ENCODE assay signal across 16 cellular contexts in genomic region chr2:191687867-191688266, GRCh38. TPM values are rescaled to one million over a fixed set of nuclear protein-coding genes. Genes with fewer than 3 reads are reported as not detected.
DNase-seq lines count a peak whose midpoint lies in the region; ATAC-seq, FAIRE-seq and TF ChIP-seq lines count a peak whose summit lies in the region.
"Had no signal": no experiment of that assay in that cellular context is flagged by ENCODE, and none has a peak within 500 bp of the region (broad histone marks: within the 10 kb centered on the region; RNA-seq: fewer than 3 reads in every experiment).

No MANE protein-coding gene starts in this region.

- peaks cover 14% of the 10 kb centered on the region for H3K4me1 ChIP-seq in CD8-positive, alpha-beta memory T cell (ENCODE audit: insufficient read depth, low read length)
- peaks cover 63% of the 10 kb centered on the region for H3K4me1 ChIP-seq in astrocyte (ENCODE audit: insufficient read depth, low read length)
- H3K4me1 ChIP-seq in neutrophil (ENCODE audit: control insufficient read depth in 1 of 2, insufficient read depth in 1 of 2, low read depth in 1 of 2, low read length in 1 of 2): peaks cover 15 to 22% of the 10 kb centered on the region in 2 experiments
- peaks cover 7% of the 10 kb centered on the region for H3K4me1 ChIP-seq in left ventricle myocardium inferior
- H3K4me1 ChIP-seq: BE2C had no signal

- no peak overlapping the region for H3K9ac ChIP-seq in astrocyte (ENCODE audit: low read length)

- peak overlapping the region; percentile 52 for H3K4me2 ChIP-seq in astrocyte (ENCODE audit: low read length)

- intact Hi-C loops in left ventricle myocardium inferior (cut with micrococcal nuclease): no loop called here

- H3K79me2 ChIP-seq in astrocyte (ENCODE audit: insufficient read depth, low read length): peaks cover 16% of the 10 kb centered on the region

- peak; percentile 78 for FAIRE-seq in HTR-8/SVneo (lab: Jason Lieb, UNC)
- no peak for FAIRE-seq in astrocyte (lab: Jason Lieb, UNC)

- CTCF ChIA-PET in CD8-positive, alpha-beta memory T cell (lab: Charles Lee): interaction anchor here (0.7 to 1.1 kb wide), 3 partner anchors 118 to 122 kb away, joined by 3 to 5 read pairs (median 3); no protein-coding TSS in a partner anchor

- no peaks in the 10 kb centered on the region for H3K27me3 ChIP-seq in CD8-positive, alpha-beta memory T cell (ENCODE audit: insufficient read depth, low read length, poor library complexity, severe bottlenecking)
- H3K27me3 ChIP-seq in astrocyte (ENCODE audit: insufficient read depth, low read length) (no peaks in the 10 kb centered on the region), neutrophil (no peaks in the 10 kb centered on the region), left ventricle myocardium inferior (ENCODE audit: low read depth) (peaks cover 14% of the 10 kb centered on the region)
- H3K27me3 ChIP-seq: BE2C had no signal

- H3K36me3 Mint-ChIP-seq in CD8-positive, alpha-beta memory T cell: peaks cover 5 to 60% (median 13%) of the 10 kb centered on the region in 3 donors
- peaks cover 6% of the 10 kb centered on the region for H3K36me3 Mint-ChIP-seq in astrocyte (ENCODE audit: low read depth, unreplicated experiment)

- H3K27ac ChIP-seq in CD8-positive, alpha-beta memory T cell (ENCODE audit: low read depth, low read length): no peak overlapping the region
- H3K27ac ChIP-seq in astrocyte (ENCODE audit: low read depth, low read length): peak overlapping the region; percentile 74
- H3K27ac ChIP-seq in neutrophil: peak overlapping the region; percentile 55
- H3K27ac ChIP-seq in left ventricle myocardium inferior (replicated peaks): no peak overlapping the region
- H3K27ac ChIP-seq: psoas muscle had no signal

- TF ChIP-seq CTCF in astrocyte (IDR thresholded peaks at IDR 0.05; ENCODE audit: insufficient read depth, low read depth, low read length) (no peak), neutrophil (IDR thresholded peaks at IDR 0.05) (no peak), left ventricle myocardium inferior (IDR thresholded peaks at IDR 0.05; ENCODE audit: borderline replicate concordance) (no peak)

- peaks cover 4% of the 10 kb centered on the region for H4K20me1 ChIP-seq in astrocyte (ENCODE audit: insufficient read depth, low read length)

- H3K36me3 ChIP-seq in CD8-positive, alpha-beta memory T cell (ENCODE audit: insufficient read depth, low read length): peaks cover 27% of the 10 kb centered on the region
- H3K36me3 ChIP-seq in astrocyte (ENCODE audit: insufficient read depth, low read length) (peaks cover 57% of the 10 kb centered on the region), neutrophil (peaks cover 72% of the 10 kb centered on the region), left ventricle myocardium inferior (peaks cover 13% of the 10 kb centered on the region)
- H3K36me3 ChIP-seq: BE2C had no signal

- H3K4me1 Mint-ChIP-seq in CD8-positive, alpha-beta memory T cell: peaks cover 29 to 51% (median 35%) of the 10 kb centered on the region in 3 donors
- H3K4me1 Mint-ChIP-seq in astrocyte (ENCODE audit: low read depth, unreplicated experiment): peaks cover 66% of the 10 kb centered on the region

- no peak overlapping the region for H3K4me3 Mint-ChIP-seq in CD8-positive, alpha-beta memory T cell
- no peak overlapping the region for H3K4me3 Mint-ChIP-seq in astrocyte (ENCODE audit: unreplicated experiment)
- H3K4me3 Mint-ChIP-seq: activated CD8-positive, alpha-beta memory T cell treated with anti-CD3 and anti-CD28 coated beads, Interleukin-2, amount 10 ng/mL, durations not matched to agents 7 days and 5 days had no signal

- no peak overlapping the region for H3K4me3 ChIP-seq in CD8-positive, alpha-beta memory T cell (ENCODE audit: low read length)
- no peak overlapping the region for H3K4me3 ChIP-seq in astrocyte (ENCODE audit: insufficient read depth, low read depth, low read length)
- H3K4me3 ChIP-seq in neutrophil (ENCODE audit: low read depth in 1 of 2, low read length in 1 of 2): no peak overlapping the region
- no peak overlapping the region for H3K4me3 ChIP-seq in left ventricle myocardium inferior
- H3K4me3 ChIP-seq: psoas muscle had no signal

- no peak for DNase-seq in CD8-positive, alpha-beta memory T cell
- DNase-seq in HTR-8/SVneo (ENCODE audit: insufficient read length, low spot score) (no peak), astrocyte (ENCODE audit: low read depth) (no peak), NCI-H345 (lab: John Stamatoyannopoulos, UW) (no peak), left ventricle myocardium inferior (no peak)
- DNase-seq: activated CD8-positive, alpha-beta memory T cell treated with anti-CD3 and anti-CD28 coated beads, Interleukin-2, amount 10 ng/mL, durations not matched to agents 7 days and 5 days; BE2C; caudate nucleus; effector CD8-positive, alpha-beta T cell; left ventricle myocardium superior; NCI-H2081; NCI-H526; psoas muscle; stimulated activated CD4-positive, alpha-beta T cell treated with anti-CD3 and anti-CD28 coated beads, Interleukin-12 subunit alpha, Interleukin-12 subunit beta, amount 100 ng/mL, for 4 hours had no signal

- ATAC-seq in GM18519 (IDR thresholded peaks at IDR 0.05; ENCODE audit: low FRiP score, unreplicated experiment): no peak
- ATAC-seq: activated CD8-positive, alpha-beta memory T cell treated with anti-CD3 and anti-CD28 coated beads, Interleukin-2, amount 10 ng/mL, durations not matched to agents 7 days and 5 days; left ventricle myocardium superior; psoas muscle had no signal

- no peak overlapping the region for H2AFZ ChIP-seq in astrocyte (ENCODE audit: low read depth, low read length)

- H3K27me3 Mint-ChIP-seq in CD8-positive, alpha-beta memory T cell: no peaks in the 10 kb centered on the region
- no peaks in the 10 kb centered on the region for H3K27me3 Mint-ChIP-seq in astrocyte (ENCODE audit: low read depth, unreplicated experiment)
- H3K27me3 Mint-ChIP-seq: activated CD8-positive, alpha-beta memory T cell treated with anti-CD3 and anti-CD28 coated beads, Interleukin-2, amount 10 ng/mL, durations not matched to agents 7 days and 5 days had no signal

- peak overlapping the region in 6 of 8 donors; percentile 1 to 55 (median 36) for H3K27ac Mint-ChIP-seq in CD8-positive, alpha-beta memory T cell
- peak overlapping the region; percentile 49 for H3K27ac Mint-ChIP-seq in astrocyte (ENCODE audit: unreplicated experiment)

- no peaks in the 10 kb centered on the region for H3K9me3 ChIP-seq in CD8-positive, alpha-beta memory T cell (ENCODE audit: low read length)
- no peaks in the 10 kb centered on the region for H3K9me3 ChIP-seq in astrocyte (ENCODE audit: insufficient read depth, low read depth, low read length)
- H3K9me3 ChIP-seq in neutrophil: no peaks in the 10 kb centered on the region
- H3K9me3 ChIP-seq in left ventricle myocardium inferior (replicated peaks): no peaks in the 10 kb centered on the region
- H3K9me3 ChIP-seq: BE2C, psoas muscle had no signal

- POLR2A ChIA-PET in CD8-positive, alpha-beta memory T cell (lab: Charles Lee): interaction anchor here (0.6 to 1.2 kb wide), 2 partner anchors 10 to 42 kb away, joined by 3 read pairs; no protein-coding TSS in a partner anchor

- no peaks in the 10 kb centered on the region for H3K9me3 Mint-ChIP-seq in CD8-positive, alpha-beta memory T cell
- H3K9me3 Mint-ChIP-seq in astrocyte (ENCODE audit: unreplicated experiment): no peaks in the 10 kb centered on the region

RNA-seq across cellular contexts. Expression of gene NABP1, which starts 9.9 kb away (rescaled TPM):
- total RNA-seq in CD8-positive, alpha-beta memory T cell: 10 to 100 TPM; 44.9 to 48.2 TPM
- 13.9 TPM for polyA plus RNA-seq in CD8-positive, alpha-beta memory T cell
- total RNA-seq in astrocyte (181 and 213 TPM in 2 replicates), left ventricle myocardium inferior (3.3 TPM)

Comparison
In these comparisons a context has a peak if more than half of its experiments do, and no peak if none do; other contexts are left out.
1. H3K27ac ChIP-seq: peak in astrocyte (single experiment) and neutrophil (single experiment); none in CD8-positive, alpha-beta memory T cell (single experiment) and left ventricle myocardium inferior (single experiment).
2. RNA of gene NABP1, which starts 9.9 kb away (total RNA-seq): 181 to 213 TPM in astrocyte and 44.9 to 48.2 TPM in CD8-positive, alpha-beta memory T cell; 3.3 TPM in left ventricle myocardium inferior (single experiment); every median in the first group is over 10 times any median in the second.